17 cellular contexts compared by ENCODE assay signal in genomic region chr1:45322486-45323040, GRCh38. TPM values are rescaled to one million over a fixed set of nuclear protein-coding genes. Genes with fewer than 3 reads are reported as not detected.
DNase-seq lines count a peak whose midpoint lies in the region; ATAC-seq and TF ChIP-seq lines count a peak whose summit lies in the region.
"Had no signal": no experiment of that assay in that cellular context is flagged by ENCODE, and none has a peak within 500 bp of the region (broad histone marks: within the 10 kb centered on the region; RNA-seq: fewer than 3 reads in every experiment).

No MANE protein-coding gene starts in this region.

- peaks cover 4% of the 10 kb centered on the region for H3F3A ChIP-seq in GM23338 (replicated peaks; ENCODE audit: low read depth)

- H3K4me2 ChIP-seq in GM23338, result peak overlapping the region; percentile 67
- H3K4me2 ChIP-seq: A549, KMS-11 had no signal

- no peaks in the 10 kb centered on the region for H3K36me3 ChIP-seq in GM23338 (ENCODE audit: insufficient read depth)

- H3K4me3 Mint-ChIP-seq in GM23338, result peak overlapping the region; percentile 22; the same call in 2 of the 3 replicates
- H3K4me3 Mint-ChIP-seq in WTC11, result peak overlapping the region; percentile 22; the same call in 1 of the 2 replicates
- H3K4me3 Mint-ChIP-seq: CD4-positive, alpha-beta memory T cell had no signal

- TF ChIP-seq CTCF in GM10248 (IDR thresholded peaks at IDR 0.05; ENCODE audit: control extremely low read depth, extremely low read depth, low read depth, missing control alignments) (no peak), GM23338 (conservative IDR thresholded peaks at IDR 0.05; ENCODE audit: low read depth in 2 of 2) (peak; percentile 13 to 29; a peak in 2 of 4 replicates), WTC11 (IDR thresholded peaks at IDR 0.05) (no peak), omental fat pad (IDR thresholded peaks at IDR 0.05) (no peak)

- peaks cover 34% of the 10 kb centered on the region for H3K4me1 ChIP-seq in GM23338 (ENCODE audit: insufficient read depth)

- POLR2A ChIA-PET in GM10248 (lab: Yijun Ruan, JAX), result interaction anchor here (0.7 kb wide), 1 partner anchor 51 kb away, joined by 7 read pairs; no protein-coding TSS in a partner anchor
- POLR2A ChIA-PET in WTC11 (lab: Charles Lee), result interaction anchor here (0.6 to 0.7 kb wide), 2 partner anchors 52 to 523 kb away, joined by 3 to 5 read pairs; partner anchors contain the start of gene PLK3

- ATAC-seq in GM23338 (no peak), WTC11 (no peak), omental fat pad (ENCODE audit: low FRiP score) (no peak), HG03432 (IDR thresholded peaks at IDR 0.05; ENCODE audit: unreplicated experiment) (no peak)
- ATAC-seq: A549 had no signal

- H3K4me1 Mint-ChIP-seq in GM23338 (peaks cover 31% of the 10 kb centered on the region), WTC11 (peaks cover 34% of the 10 kb centered on the region)

- H3K27ac Mint-ChIP-seq in GM23338 (peak overlapping the region; percentile 85), WTC11 (peak overlapping the region; percentile 82)

- H3K4me3 ChIP-seq in GM23338, result no peak overlapping the region
- H3K4me3 ChIP-seq: A549, SJSA1 had no signal

- H3K27me3 ChIP-seq in GM23338 (ENCODE audit: insufficient read depth), result no peaks in the 10 kb centered on the region

- peaks cover 20% of the 10 kb centered on the region for H3K27me3 Mint-ChIP-seq in GM23338 (ENCODE audit: insufficient read depth, low read depth, poor library complexity)
- H3K27me3 Mint-ChIP-seq in WTC11 (ENCODE audit: low read depth), result no peaks in the 10 kb centered on the region; the same call in 1 of the 2 replicates
- H3K27me3 Mint-ChIP-seq: CD4-positive, alpha-beta memory T cell had no signal

- H2AFZ ChIP-seq in GM23338, result no peak overlapping the region

- CTCF ChIA-PET in GM10248 (lab: Yijun Ruan, JAX) (interaction anchor here (1.0 kb wide), 1 partner anchor 19 kb away, joined by 3 read pairs; no protein-coding TSS in a partner anchor), WTC11 (lab: Charles Lee) (interaction anchor here (0.9 to 1.6 kb wide), 3 partner anchors 13 to 304 kb away, joined by 4 to 8 read pairs (median 4); no protein-coding TSS in a partner anchor)

- DNase-seq in GM10248 (ENCODE audit: extremely low spot score), result peak; percentile 6
- DNase-seq in GM23338 (ENCODE audit: low spot score), result no peak
- no peak for DNase-seq in WTC11 (ENCODE audit: low spot score)
- peak; percentile 10 for DNase-seq in stimulated activated CD8-positive, alpha-beta memory T cell treated with anti-CD3 and anti-CD28 coated beads, Interleukin-4, amount 100 ng/mL, for 48 hours
- DNase-seq in omental fat pad (ENCODE audit: low spot score), result no peak
- no peak for DNase-seq in COLO829 (ENCODE audit: low spot score)
- DNase-seq in activated CD4-positive, alpha-beta T cell treated with anti-CD3 and anti-CD28 coated beads, Interleukin-2, amount 50 U/mL, for 48 hours, result no peak
- DNase-seq: CD4-positive, alpha-beta memory T cell; DND-41; NCI-H1092 treated with DMSO at 0.1 percent for 48 hours; NCI-H1436 treated with DMSO at 0.1 percent for 48 hours; NCI-H1930; NK-92 treated with Interleukin-12 subunit alpha and Interleukin-12 subunit beta, amount 100 ng/mL, for 24 hours had no signal

- H3K36me3 Mint-ChIP-seq in GM23338 (ENCODE audit: low read depth), result peaks cover 6% of the 10 kb centered on the region; the same call in 2 of the 3 replicates
- H3K36me3 Mint-ChIP-seq in WTC11, result peaks cover 8% of the 10 kb centered on the region
- H3K36me3 Mint-ChIP-seq: CD4-positive, alpha-beta memory T cell had no signal

- no peaks in the 10 kb centered on the region for H3K9me2 ChIP-seq in GM23338 (ENCODE audit: insufficient read depth)

- peaks cover 5% of the 10 kb centered on the region; the same call in 2 of the 3 replicates for H3K9me3 Mint-ChIP-seq in GM23338
- peaks cover 9% of the 10 kb centered on the region for H3K9me3 Mint-ChIP-seq in WTC11
- H3K9me3 Mint-ChIP-seq: CD4-positive, alpha-beta memory T cell had no signal

- H3K79me2 ChIP-seq in GM23338 (replicated peaks; ENCODE audit: insufficient read depth), result peaks cover 4% of the 10 kb centered on the region

- H4K20me1 ChIP-seq in GM23338 (replicated peaks; ENCODE audit: insufficient read depth), result no peaks in the 10 kb centered on the region

- peak overlapping the region; percentile 93 for H3K27ac ChIP-seq in GM23338 (ENCODE audit: low read depth)
- H3K27ac ChIP-seq: A549, KMS-11, SJSA1 had no signal

TF ChIP-seq in GM23338, 12 proteins besides CTCF, POLR2A, EP300 and RAD21 (continues in another document):
- TF ChIP-seq JUNB (IDR thresholded peaks at IDR 0.05; ENCODE audit: unreplicated experiment), result no peak
- TF ChIP-seq EZH2phosphoT487 (IDR thresholded peaks at IDR 0.05; ENCODE audit: unreplicated experiment), result no peak
- no peak for TF ChIP-seq NANOG (IDR thresholded peaks at IDR 0.05; ENCODE audit: borderline replicate concordance)
- TF ChIP-seq ZNF114 (CRISPR knock-in tag; IDR thresholded peaks at IDR 0.05), result no peak
- TF ChIP-seq STAT1 (IDR thresholded peaks at IDR 0.05; ENCODE audit: unreplicated experiment), result no peak
- no peak for TF ChIP-seq EZH2 (IDR thresholded peaks at IDR 0.05; ENCODE audit: low read depth, unreplicated experiment)
- no peak for TF ChIP-seq ETS1 (IDR thresholded peaks at IDR 0.05)
- TF ChIP-seq ZNF331 (CRISPR knock-in tag; IDR thresholded peaks at IDR 0.05; ENCODE audit: low read depth), result no peak

TF ChIP-seq in WTC11, 78 proteins besides CTCF, POLR2A, EP300 and RAD21:
- TF ChIP-seq ZNF121 (CRISPR knock-in tag; IDR thresholded peaks at IDR 0.05) (no peak), ETV6 (CRISPR knock-in tag; IDR thresholded peaks at IDR 0.05) (no peak), NR2C2 (CRISPR knock-in tag; IDR thresholded peaks at IDR 0.05) (no peak), ZNF219 (CRISPR knock-in tag; IDR thresholded peaks at IDR 0.05; ENCODE audit: borderline replicate concordance) (no peak)

RNA-seq across cellular contexts. Expression of gene HPDL, which starts 4.1 kb away (rescaled TPM):
- 60.7 and 82.1 TPM in 2 replicates for total RNA-seq in GM23338 (2014; rRNA removed; shearing (Covaris generic))
- polyA plus RNA-seq in GM23338 (2016; fragmentation: Nextera tagmentation; extraction: Ambion mirVana), result 36.5 and 39.6 TPM in 2 replicates
- total RNA-seq in WTC11 (2021), result 24.9 to 44.0 TPM (median 27.8 TPM) in 3 replicates
- 1 to 10 TPM in 1 of 4 donors, not detected in 3; 2.0 TPM for total RNA-seq in omental fat pad

RNA-seq across cellular contexts. Expression of gene TOE1, which starts 17.4 kb away (rescaled TPM):
- 18.4 and 22.4 TPM in 2 replicates for total RNA-seq in GM23338 (2014; rRNA removed; shearing (Covaris generic))
- polyA plus RNA-seq in GM23338 (2016; fragmentation: Nextera tagmentation; extraction: Ambion mirVana), result 7.7 and 9.1 TPM in 2 replicates
- total RNA-seq in WTC11 (2021), result 7.4 to 10.9 TPM (median 10.0 TPM) in 3 replicates
- 10 to 100 TPM in 1 of 4 donors, 1 to 10 TPM in 3; 6.1 to 14.3 (median 7.4) TPM for total RNA-seq in omental fat pad

RNA-seq across cellular contexts. Expression of gene MUTYH, which starts 17.7 kb away (rescaled TPM):
- total RNA-seq in GM23338 (2014; rRNA removed; shearing (Covaris generic)), result 63.6 and 67.4 TPM in 2 replicates
- 47.9 and 52.8 TPM in 2 replicates for polyA plus RNA-seq in GM23338 (2016; fragmentation: Nextera tagmentation; extraction: Ambion mirVana)
- 58.3 to 67.2 TPM (median 65.7 TPM) in 3 replicates for total RNA-seq in WTC11 (2021)
- 10 to 100 TPM; 11.5 to 28.1 (median 12.8) TPM for total RNA-seq in omental fat pad

Comparison
In these comparisons a context has a peak if more than half of its experiments do, and no peak if none do; other contexts are left out.
1. DNase-seq: peak in GM10248 (single experiment) and stimulated activated CD8-positive, alpha-beta memory T cell treated with anti-CD3 and anti-CD28 coated beads, Interleukin-4, amount 100 ng/mL, for 48 hours (single experiment); none in GM23338 (single experiment), WTC11 (single experiment), omental fat pad (single experiment), COLO829 (single experiment) and activated CD4-positive, alpha-beta T cell treated with anti-CD3 and anti-CD28 coated beads, Interleukin-2, amount 50 U/mL, for 48 hours (0 of 2).
2. CTCF ChIP-seq: peak in GM23338 (2 of 2); none in GM10248 (single experiment), WTC11 (single experiment) and omental fat pad (0 of 3).